In genomic region chr5:131710391-131710790, GRCh38 we compare ENCODE assay signal across 16 cellular contexts.
"Had no signal": no experiment of that assay in that cellular context is flagged by ENCODE, and none has a peak within 500 bp of the region (broad histone marks: within the 10 kb centered on the region; RNA-seq: fewer than 3 reads in every experiment).

No MANE protein-coding gene starts in this region.

- ATAC-seq: esophagus mucosa; heart right ventricle; naive thymus-derived CD4-positive, alpha-beta T cell; upper lobe of right lung had no signal

- H3K4me3 ChIP-seq: dorsolateral prefrontal cortex, heart right ventricle, right atrium auricular region, tibial artery, upper lobe of right lung had no signal

- DNase-seq: cortex of kidney; dorsolateral prefrontal cortex; effector memory CD4-positive, alpha-beta T cell; heart right ventricle; hypothalamus; kidney glomerular epithelial cell; mesendoderm; naive thymus-derived CD4-positive, alpha-beta T cell; posterior cingulate gyrus; small intestine; stimulated activated CD4-positive, alpha-beta T cell treated with anti-CD3 and anti-CD28 coated beads, Interleukin-12 subunit alpha, Interleukin-12 subunit beta, amount 100 ng/mL, for 4 hours; stimulated activated naive CD4-positive, alpha-beta T cell; tibial artery; upper lobe of right lung had no signal

- H3K9me3 ChIP-seq: heart right ventricle, right atrium auricular region, tibial artery, upper lobe of right lung had no signal

- H3K27me3 ChIP-seq: dorsolateral prefrontal cortex, heart right ventricle, right atrium auricular region, tibial artery, upper lobe of right lung had no signal

- H3K27ac ChIP-seq: heart right ventricle, right atrium auricular region, tibial artery, upper lobe of right lung had no signal

- H3K27me3 Mint-ChIP-seq: naive thymus-derived CD4-positive, alpha-beta T cell had no signal

- H3K4me3 Mint-ChIP-seq: naive thymus-derived CD4-positive, alpha-beta T cell had no signal

- H3K4me1 ChIP-seq: tibial artery, upper lobe of right lung had no signal
